In the genomic region with DNA sequence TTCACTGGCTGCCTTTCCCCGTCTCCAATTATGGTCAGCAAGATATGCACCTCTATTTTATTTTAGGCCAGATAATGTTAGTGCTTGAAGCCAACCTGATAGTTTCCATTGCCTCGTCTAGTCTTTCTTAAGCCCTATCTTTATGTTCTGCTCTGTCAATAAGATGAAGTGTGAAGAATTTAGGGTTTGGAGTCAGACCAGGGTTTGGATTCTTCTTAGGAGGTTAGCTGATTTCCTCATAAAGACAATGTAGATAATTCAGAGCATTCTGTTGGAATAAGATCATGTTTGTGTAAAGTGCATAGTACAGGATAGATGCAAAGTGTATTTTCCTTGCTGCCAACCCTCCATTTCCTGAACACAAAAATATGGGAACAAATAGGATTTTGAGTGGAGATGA, we compare ENCODE assay signal across 25 cellular contexts. TPM values are rescaled to one million over a fixed set of nuclear protein-coding genes. Genes with fewer than 3 reads are reported as not detected.
DNase-seq lines count a peak whose midpoint lies in the region; ATAC-seq and TF ChIP-seq lines count a peak whose summit lies in the region.
"Had no signal": no experiment of that assay in that cellular context is flagged by ENCODE, and none has a peak within 500 bp of the region (broad histone marks: within the 10 kb centered on the region; RNA-seq: fewer than 3 reads in every experiment).

No MANE protein-coding gene starts in this region.

- H3K9ac ChIP-seq in adipocyte (ENCODE audit: low read length) (no peak overlapping the region), neural progenitor cell (no peak overlapping the region)
- H3K9ac ChIP-seq: GM23248 had no signal

- H3K9me2 ChIP-seq in GM23338 (ENCODE audit: insufficient read depth): peaks cover 4% of the 10 kb centered on the region; the same call in 1 of the 2 replicates

- no peaks in the 10 kb centered on the region for H3K79me2 ChIP-seq in GM23338 (replicated peaks; ENCODE audit: insufficient read depth)
- no peaks in the 10 kb centered on the region for H3K79me2 ChIP-seq in neural progenitor cell (ENCODE audit: low read depth)

- no peaks in the 10 kb centered on the region for H3K27me3 Mint-ChIP-seq in GM23338 (ENCODE audit: insufficient read depth, low read depth, poor library complexity)
- H3K27me3 Mint-ChIP-seq in osteocyte (ENCODE audit: unreplicated experiment): no peaks in the 10 kb centered on the region
- H3K27me3 Mint-ChIP-seq in neural progenitor cell (ENCODE audit: insufficient read depth, low read depth): no peaks in the 10 kb centered on the region
- H3K27me3 Mint-ChIP-seq in mesothelial cell of epicardium (ENCODE audit: low read depth): no peaks in the 10 kb centered on the region

- H3K27ac ChIP-seq in GM23338 (ENCODE audit: low read depth) (no peak overlapping the region), neural progenitor cell (no peak overlapping the region)
- H3K27ac ChIP-seq: C4-2B, GM23248, HL-60 had no signal

- no peaks in the 10 kb centered on the region for H3F3A ChIP-seq in GM23338 (replicated peaks; ENCODE audit: low read depth)
- no peaks in the 10 kb centered on the region for H3F3A ChIP-seq in neural progenitor cell (ENCODE audit: low read depth)

- no peaks in the 10 kb centered on the region for H3K27me3 ChIP-seq in GM23338 (ENCODE audit: insufficient read depth)
- H3K27me3 ChIP-seq in adipocyte (replicated peaks; ENCODE audit: control insufficient read depth, insufficient read depth, low read length): no peaks in the 10 kb centered on the region
- no peaks in the 10 kb centered on the region for H3K27me3 ChIP-seq in neural progenitor cell

- H2AFZ ChIP-seq in GM23338 (no peak overlapping the region), neural progenitor cell (replicated peaks) (no peak overlapping the region)
- H2AFZ ChIP-seq: GM23248 had no signal

- H3K4me1 ChIP-seq in GM23338 (ENCODE audit: insufficient read depth): peaks cover 5% of the 10 kb centered on the region; the same call in 1 of the 2 replicates
- peaks cover 30% of the 10 kb centered on the region for H3K4me1 ChIP-seq in adipocyte (ENCODE audit: control insufficient read depth, insufficient read depth, low read length)
- no peaks in the 10 kb centered on the region for H3K4me1 ChIP-seq in neural progenitor cell
- H3K4me1 ChIP-seq: HAP-1 had no signal

- no peak for ATAC-seq in GM23338
- ATAC-seq: HepG2, K562, Right ventricle myocardium inferior had no signal

- peak overlapping the region; percentile 57 for H3K27ac Mint-ChIP-seq in GM23338
- H3K27ac Mint-ChIP-seq in osteocyte (ENCODE audit: unreplicated experiment): peak overlapping the region; percentile 9
- no peak overlapping the region for H3K27ac Mint-ChIP-seq in neural progenitor cell
- no peak overlapping the region for H3K27ac Mint-ChIP-seq in mesothelial cell of epicardium

- H3K36me3 ChIP-seq in GM23338 (ENCODE audit: insufficient read depth): no peaks in the 10 kb centered on the region
- H3K36me3 ChIP-seq in adipocyte (ENCODE audit: control insufficient read depth, insufficient read depth, low read length, severe bottlenecking): no peaks in the 10 kb centered on the region
- H3K36me3 ChIP-seq in neural progenitor cell: no peaks in the 10 kb centered on the region
- H3K36me3 ChIP-seq: HAP-1 had no signal

- H3K4me3 ChIP-seq in GM23338 (no peak overlapping the region), adipocyte (ENCODE audit: low read length) (no peak overlapping the region), choroid plexus epithelial cell (ENCODE audit: low read depth, low read length) (no peak overlapping the region), neural progenitor cell (no peak overlapping the region)
- H3K4me3 ChIP-seq: GM23248, HAP-1, K562 had no signal

- H3K4me3 Mint-ChIP-seq in GM23338: no peak overlapping the region
- H3K4me3 Mint-ChIP-seq in osteocyte (ENCODE audit: unreplicated experiment): no peak overlapping the region
- H3K4me3 Mint-ChIP-seq in neural progenitor cell: no peak overlapping the region
- H3K4me3 Mint-ChIP-seq in mesothelial cell of epicardium: no peak overlapping the region

- peaks cover 19% of the 10 kb centered on the region; the same call in 2 of the 3 replicates for H3K4me1 Mint-ChIP-seq in GM23338
- peaks cover 43% of the 10 kb centered on the region for H3K4me1 Mint-ChIP-seq in osteocyte (ENCODE audit: unreplicated experiment)
- H3K4me1 Mint-ChIP-seq in neural progenitor cell: no peaks in the 10 kb centered on the region
- peaks cover 45% of the 10 kb centered on the region for H3K4me1 Mint-ChIP-seq in mesothelial cell of epicardium

- H3K9me3 Mint-ChIP-seq in GM23338: no peaks in the 10 kb centered on the region
- no peaks in the 10 kb centered on the region for H3K9me3 Mint-ChIP-seq in osteocyte (ENCODE audit: unreplicated experiment)
- no peaks in the 10 kb centered on the region for H3K9me3 Mint-ChIP-seq in neural progenitor cell
- H3K9me3 Mint-ChIP-seq in mesothelial cell of epicardium: peaks cover 6% of the 10 kb centered on the region

- no peak for TF ChIP-seq CTCF in GM23338 (conservative IDR thresholded peaks at IDR 0.05; ENCODE audit: low read depth in 2 of 2)
- no peak for TF ChIP-seq CTCF in choroid plexus epithelial cell (conservative IDR thresholded peaks at IDR 0.05; ENCODE audit: low read depth, low read length)
- no peak for TF ChIP-seq CTCF in osteocyte (IDR thresholded peaks at IDR 0.05)
- TF ChIP-seq CTCF in neural progenitor cell (IDR thresholded peaks at IDR 0.05): no peak
- no peak for TF ChIP-seq CTCF in mesothelial cell of epicardium (IDR thresholded peaks at IDR 0.05; ENCODE audit: unreplicated experiment)

- H4K20me1 ChIP-seq in GM23338 (replicated peaks; ENCODE audit: insufficient read depth) (0 out of 2 replicates have a peak, but pooled peaks cover 7% of the 10 kb centered on the region), neural progenitor cell (ENCODE audit: low read depth) (no peaks in the 10 kb centered on the region)

- H3K36me3 Mint-ChIP-seq in GM23338 (ENCODE audit: low read depth): no peaks in the 10 kb centered on the region
- H3K36me3 Mint-ChIP-seq in osteocyte (ENCODE audit: unreplicated experiment): no peaks in the 10 kb centered on the region
- no peaks in the 10 kb centered on the region for H3K36me3 Mint-ChIP-seq in neural progenitor cell
- peaks cover 8% of the 10 kb centered on the region for H3K36me3 Mint-ChIP-seq in mesothelial cell of epicardium

- DNase-seq in GM23338 (ENCODE audit: low spot score): no peak
- DNase-seq in adipocyte (ENCODE audit: low read depth): peak; percentile 2
- DNase-seq in choroid plexus epithelial cell (ENCODE audit: low read depth): peak; percentile 53
- no peak for DNase-seq in osteocyte (ENCODE audit: extremely low spot score, unreplicated experiment)
- no peak for DNase-seq in neural progenitor cell (ENCODE audit: low spot score)
- no peak for DNase-seq in cerebellum (ENCODE audit: low spot score)
- no peak for DNase-seq in mesothelial cell of epicardium (ENCODE audit: low spot score in 2 of 2, unreplicated experiment in 2 of 2)
- DNase-seq: EL; GF-D8; MM.1S; NCI-H1048; NCI-H1417 treated with DMSO at 0.1 percent for 48 hours; NCI-H187; NCI-H2107; NCI-H2227 treated with DMSO at 0.1 percent for 48 hours; NCI-H524; NCI-H774; NK-92 treated with Interleukin-12 subunit alpha and Interleukin-12 subunit beta, amount 100 ng/mL, for 24 hours had no signal

- H3K4me2 ChIP-seq in GM23338 (no peak overlapping the region), neural progenitor cell (no peak overlapping the region)

- no peaks in the 10 kb centered on the region for H3K9me3 ChIP-seq in adipocyte (ENCODE audit: control insufficient read depth, low read length)
- no peaks in the 10 kb centered on the region for H3K9me3 ChIP-seq in neural progenitor cell (ENCODE audit: low read depth)
- H3K9me3 ChIP-seq: HAP-1 had no signal

TF ChIP-seq in GM23338, 12 proteins besides CTCF, POLR2A, EP300 and RAD21 (continues in another document):
- no peak for TF ChIP-seq CREB1 (CRISPR knock-in tag; IDR thresholded peaks at IDR 0.05; ENCODE audit: low read depth)

RNA-seq across cellular contexts. Expression of gene PKIB, which starts 43.8 kb away (rescaled TPM):
- 170 TPM in 2 replicates for total RNA-seq in GM23338 (2014; rRNA removed; shearing (Covaris generic))
- polyA plus RNA-seq in GM23338 (2016; fragmentation: Nextera tagmentation; extraction: Ambion mirVana): 125 and 128 TPM in 2 replicates
- total RNA-seq in osteocyte: 28.7 and 35.0 TPM in 2 replicates
- total RNA-seq in neural progenitor cell (ENCODE audit: low replicate concordance): 153 and 202 TPM in 2 replicates
- 3.3 TPM for total RNA-seq in cerebellum
- 44.7 to 49.0 TPM (median 48.9 TPM) in 3 replicates for total RNA-seq in mesothelial cell of epicardium
- total RNA-seq: GM23248, Right ventricle myocardium inferior had no signal

Comparison
In these comparisons a context has a peak if more than half of its experiments do, and no peak if none do; other contexts are left out.
1. DNase-seq: peak in adipocyte (single experiment) and choroid plexus epithelial cell (single experiment); none in GM23338 (single experiment), osteocyte (single experiment), neural progenitor cell (single experiment), cerebellum (single experiment) and mesothelial cell of epicardium (0 of 2).
2. H3K27ac Mint-ChIP-seq: peak in GM23338 (single experiment) and osteocyte (single experiment); none in neural progenitor cell (single experiment) and mesothelial cell of epicardium (single experiment).